2 cellular contexts compared by ENCODE assay signal in the genomic region with DNA sequence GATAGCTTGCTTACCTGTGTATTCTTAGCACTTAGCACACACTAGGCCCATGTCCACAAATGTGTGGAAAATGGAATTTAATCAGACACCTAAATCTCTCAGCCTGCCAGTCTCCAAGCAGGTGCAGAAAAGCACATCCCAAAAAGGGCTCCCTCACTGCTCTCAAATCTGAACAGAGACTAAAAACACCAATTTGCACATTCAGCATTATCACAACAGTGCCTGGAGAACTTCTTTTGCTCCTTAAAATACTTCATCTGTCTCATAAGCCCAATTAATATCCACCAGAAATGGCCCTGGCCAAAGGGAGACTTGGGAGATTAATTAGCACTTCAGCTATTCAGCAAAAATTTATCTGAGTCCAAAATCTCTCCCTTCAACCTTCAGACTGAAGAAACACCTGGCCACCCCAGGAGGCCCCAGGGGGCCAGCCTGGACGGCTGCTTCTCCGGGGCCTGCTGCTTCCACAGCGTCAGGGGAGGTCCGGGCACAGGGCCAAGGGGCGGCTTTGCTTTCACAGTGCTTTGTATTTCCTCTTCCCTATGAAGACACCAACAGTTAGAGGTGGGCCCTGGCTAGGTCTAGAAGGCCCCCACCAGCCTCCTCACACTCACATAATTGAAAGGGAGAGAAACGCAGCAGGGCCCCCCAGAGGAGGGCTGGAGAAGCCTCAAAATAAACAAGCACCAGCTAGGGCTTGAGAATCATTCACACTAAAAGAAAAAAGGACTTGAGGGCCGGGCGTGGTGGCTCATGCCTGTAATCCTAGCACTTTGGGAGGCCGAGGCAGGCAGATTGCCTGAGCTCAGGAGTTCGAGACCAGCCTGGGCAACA.
TF ChIP-seq lines count a peak whose summit lies in the region.

No MANE protein-coding gene starts in this region.

TF ChIP-seq in HCT116, 20 proteins besides CTCF, POLR2A, EP300 and RAD21 (continued from another document):
- TF ChIP-seq JUND (IDR thresholded peaks at IDR 0.05) = no peak
- TF ChIP-seq SP1 (IDR thresholded peaks at IDR 0.05; ENCODE audit: low read depth) = peak; percentile 25; the same call in 1 of the 2 replicates
- no peak for TF ChIP-seq ELF1 (IDR thresholded peaks at IDR 0.05; ENCODE audit: borderline replicate concordance, low read depth)

TF ChIP-seq in GM12878, 131 proteins besides CTCF, POLR2A, EP300 and RAD21 (continued from another document):
- TF ChIP-seq, protein P1, sequence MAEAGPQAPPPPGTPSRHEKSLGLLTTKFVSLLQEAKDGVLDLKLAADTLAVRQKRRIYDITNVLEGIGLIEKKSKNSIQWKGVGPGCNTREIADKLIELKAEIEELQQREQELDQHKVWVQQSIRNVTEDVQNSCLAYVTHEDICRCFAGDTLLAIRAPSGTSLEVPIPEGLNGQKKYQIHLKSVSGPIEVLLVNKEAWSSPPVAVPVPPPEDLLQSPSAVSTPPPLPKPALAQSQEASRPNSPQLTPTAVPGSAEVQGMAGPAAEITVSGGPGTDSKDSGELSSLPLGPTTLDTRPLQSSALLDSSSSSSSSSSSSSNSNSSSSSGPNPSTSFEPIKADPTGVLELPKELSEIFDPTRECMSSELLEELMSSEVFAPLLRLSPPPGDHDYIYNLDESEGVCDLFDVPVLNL (IDR thresholded peaks at IDR 0.05; ENCODE audit: low read depth, low read length) = no peak
- TF ChIP-seq, protein P2, sequence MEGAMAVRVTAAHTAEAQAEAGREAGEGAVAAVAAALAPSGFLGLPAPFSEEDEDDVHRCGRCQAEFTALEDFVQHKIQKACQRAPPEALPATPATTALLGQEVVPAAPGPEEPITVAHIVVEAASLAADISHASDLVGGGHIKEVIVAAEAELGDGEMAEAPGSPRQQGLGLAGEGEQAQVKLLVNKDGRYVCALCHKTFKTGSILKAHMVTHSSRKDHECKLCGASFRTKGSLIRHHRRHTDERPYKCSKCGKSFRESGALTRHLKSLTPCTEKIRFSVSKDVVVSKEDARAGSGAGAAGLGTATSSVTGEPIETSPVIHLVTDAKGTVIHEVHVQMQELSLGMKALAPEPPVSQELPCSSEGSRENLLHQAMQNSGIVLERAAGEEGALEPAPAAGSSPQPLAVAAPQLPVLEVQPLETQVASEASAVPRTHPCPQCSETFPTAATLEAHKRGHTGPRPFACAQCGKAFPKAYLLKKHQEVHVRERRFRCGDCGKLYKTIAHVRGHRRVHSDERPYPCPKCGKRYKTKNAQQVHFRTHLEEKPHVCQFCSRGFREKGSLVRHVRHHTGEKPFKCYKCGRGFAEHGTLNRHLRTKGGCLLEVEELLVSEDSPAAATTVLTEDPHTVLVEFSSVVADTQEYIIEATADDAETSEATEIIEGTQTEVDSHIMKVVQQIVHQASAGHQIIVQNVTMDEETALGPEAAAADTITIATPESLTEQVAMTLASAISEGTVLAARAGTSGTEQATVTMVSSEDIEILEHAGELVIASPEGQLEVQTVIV (IDR thresholded peaks at IDR 0.05; ENCODE audit: borderline replicate concordance, partially characterized antibody) = no peak
- TF ChIP-seq TCF3 (IDR thresholded peaks at IDR 0.05; ENCODE audit: borderline replicate concordance, insufficient read depth, low read depth, low read length) (no peak), CHD2 (IDR thresholded peaks at IDR 0.05; ENCODE audit: borderline replicate concordance, low read depth, low read length) (no peak), SMAD1 (IDR thresholded peaks at IDR 0.05; ENCODE audit: low read depth, partially characterized antibody) (no peak), CHD1 (IDR thresholded peaks at IDR 0.05; ENCODE audit: low read depth, low read length) (no peak), TCF12 (IDR thresholded peaks at IDR 0.05; ENCODE audit: low read depth, low read length) (peak; percentile 31; the same call in 1 of the 2 replicates), ZBED1 (IDR thresholded peaks at IDR 0.05; ENCODE audit: borderline replicate concordance) (no peak), MYC (IDR thresholded peaks at IDR 0.05; ENCODE audit: insufficient read depth, insufficient read length, insufficient replicate concordance, low read length, severe bottlenecking) (no peak), ZNF207 (IDR thresholded peaks at IDR 0.05; ENCODE audit: borderline replicate concordance) (no peak), IRF4 (IDR thresholded peaks at IDR 0.05; ENCODE audit: low read depth, low read length) (no peak), SMC3 (IDR thresholded peaks at IDR 0.05; ENCODE audit: borderline replicate concordance, low read length) (0 out of 2 replicates have a peak, but pooled peaks have one; percentile 5), E2F8 (IDR thresholded peaks at IDR 0.05; ENCODE audit: low read depth, partially characterized antibody) (no peak), CREB1 (IDR thresholded peaks at IDR 0.05; ENCODE audit: low read depth) (no peak), DPF2 (IDR thresholded peaks at IDR 0.05) (no peak), CEBPB (IDR thresholded peaks at IDR 0.05; ENCODE audit: borderline replicate concordance in 1 of 2, low read depth in 2 of 2, low read length in 2 of 2) (no peak), ZNF217 (IDR thresholded peaks at IDR 0.05) (no peak), MEF2B (IDR thresholded peaks at IDR 0.05; ENCODE audit: partially characterized antibody, poor library complexity, severe bottlenecking) (peak; percentile 54), ZZZ3 (IDR thresholded peaks at IDR 0.05; ENCODE audit: control insufficient read depth, insufficient read length, low read depth) (no peak), BMI1 (IDR thresholded peaks at IDR 0.05; ENCODE audit: borderline replicate concordance) (no peak), CBX3 (IDR thresholded peaks at IDR 0.05; ENCODE audit: borderline replicate concordance, low read depth) (no peak), USF2 (IDR thresholded peaks at IDR 0.05; ENCODE audit: borderline replicate concordance, low read depth, low read length) (no peak)
- TF ChIP-seq, protein P3, sequence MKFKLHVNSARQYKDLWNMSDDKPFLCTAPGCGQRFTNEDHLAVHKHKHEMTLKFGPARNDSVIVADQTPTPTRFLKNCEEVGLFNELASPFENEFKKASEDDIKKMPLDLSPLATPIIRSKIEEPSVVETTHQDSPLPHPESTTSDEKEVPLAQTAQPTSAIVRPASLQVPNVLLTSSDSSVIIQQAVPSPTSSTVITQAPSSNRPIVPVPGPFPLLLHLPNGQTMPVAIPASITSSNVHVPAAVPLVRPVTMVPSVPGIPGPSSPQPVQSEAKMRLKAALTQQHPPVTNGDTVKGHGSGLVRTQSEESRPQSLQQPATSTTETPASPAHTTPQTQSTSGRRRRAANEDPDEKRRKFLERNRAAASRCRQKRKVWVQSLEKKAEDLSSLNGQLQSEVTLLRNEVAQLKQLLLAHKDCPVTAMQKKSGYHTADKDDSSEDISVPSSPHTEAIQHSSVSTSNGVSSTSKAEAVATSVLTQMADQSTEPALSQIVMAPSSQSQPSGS (IDR thresholded peaks at IDR 0.05; ENCODE audit: low read length) = no peak
- TF ChIP-seq, protein P4, sequence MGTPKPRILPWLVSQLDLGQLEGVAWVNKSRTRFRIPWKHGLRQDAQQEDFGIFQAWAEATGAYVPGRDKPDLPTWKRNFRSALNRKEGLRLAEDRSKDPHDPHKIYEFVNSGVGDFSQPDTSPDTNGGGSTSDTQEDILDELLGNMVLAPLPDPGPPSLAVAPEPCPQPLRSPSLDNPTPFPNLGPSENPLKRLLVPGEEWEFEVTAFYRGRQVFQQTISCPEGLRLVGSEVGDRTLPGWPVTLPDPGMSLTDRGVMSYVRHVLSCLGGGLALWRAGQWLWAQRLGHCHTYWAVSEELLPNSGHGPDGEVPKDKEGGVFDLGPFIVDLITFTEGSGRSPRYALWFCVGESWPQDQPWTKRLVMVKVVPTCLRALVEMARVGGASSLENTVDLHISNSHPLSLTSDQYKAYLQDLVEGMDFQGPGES (IDR thresholded peaks at IDR 0.05) = no peak
TF ChIP-seq in GM12878: peak in this region for 3.
